Comparison of ENCODE assay signal across 11 cellular contexts in genomic region chr7:464712-465461, GRCh38. TPM values are rescaled to one million over a fixed set of nuclear protein-coding genes. Genes with fewer than 3 reads are reported as not detected.
DNase-seq lines count a peak whose midpoint lies in the region; ATAC-seq and TF ChIP-seq lines count a peak whose summit lies in the region.
"Had no signal": no experiment of that assay in that cellular context is flagged by ENCODE, and none has a peak within 500 bp of the region (broad histone marks: within the 10 kb centered on the region; RNA-seq: fewer than 3 reads in every experiment).

No MANE protein-coding gene starts in this region.

- peak overlapping the region; percentile 57 for H3K27ac Mint-ChIP-seq in Caco-2 (ENCODE audit: unreplicated experiment)
- H3K27ac Mint-ChIP-seq: activated CD8-positive, alpha-beta T cell treated with anti-CD3 and anti-CD28 coated beads, Interleukin-2, amount 10 ng/mL, durations not matched to agents 7 days and 5 days had no signal

- H3K27ac ChIP-seq in SJSA1 (no peak overlapping the region), heart left ventricle (no peak overlapping the region)

- no peaks in the 10 kb centered on the region for H3K4me1 Mint-ChIP-seq in Caco-2 (ENCODE audit: low read depth, unreplicated experiment)

- no peak overlapping the region for H3K4me3 Mint-ChIP-seq in Caco-2 (ENCODE audit: unreplicated experiment)
- H3K4me3 Mint-ChIP-seq: activated CD8-positive, alpha-beta T cell treated with anti-CD3 and anti-CD28 coated beads, Interleukin-2, amount 10 ng/mL, durations not matched to agents 7 days and 5 days had no signal

- WGBS in heart left ventricle, 4 donors, result 39 to 54% (median 46%) methylated on average over 23 to 28 of the region's 28 CpGs

- H3K4me1 ChIP-seq in Caco-2, result peaks cover 17% of the 10 kb centered on the region
- H3K4me1 ChIP-seq in SJSA1 (replicated peaks), result peaks cover 38% of the 10 kb centered on the region
- H3K4me1 ChIP-seq in heart left ventricle, result peaks cover 0 to 41% (median 12%) of the 10 kb centered on the region in 12 donors

- intact Hi-C loops in Caco-2 (cut with micrococcal nuclease; ENCODE audit: unreplicated experiment) (no loop called here), heart left ventricle (cut with DNase I) (no loop called here), posterior vena cava (cut with DNase I) (no loop called here)

- POLR2A ChIA-PET in Caco-2 (lab: Charles Lee), result interaction anchor here (0.6 kb wide), 1 partner anchor 123 kb away, joined by 3 read pairs; no protein-coding TSS in a partner anchor

- no peaks in the 10 kb centered on the region for H3K27me3 ChIP-seq in Caco-2 (replicated peaks; ENCODE audit: control insufficient read depth, insufficient read depth, low read length)
- no peaks in the 10 kb centered on the region for H3K27me3 ChIP-seq in SJSA1 (replicated peaks)
- H3K27me3 ChIP-seq in heart left ventricle, result peaks cover 0 to 3% (median 0%) of the 10 kb centered on the region in 9 donors

- TF ChIP-seq POLR2A in heart left ventricle (IDR thresholded peaks at IDR 0.05), result no peak

- H3K36me3 Mint-ChIP-seq in Caco-2 (ENCODE audit: insufficient read depth, unreplicated experiment), result peaks cover 6% of the 10 kb centered on the region

- peak in 1 of 2 experiments; percentile 65 for DNase-seq in Caco-2
- peak; percentile 18 to 39 for DNase-seq in SJSA1 (ENCODE audit: low read depth in 1 of 2, low spot score in 2 of 2)
- DNase-seq in heart left ventricle, result peak; percentile 51 to 72 (median 59)
- peak; percentile 80 for DNase-seq in posterior vena cava (ENCODE audit: low spot score)
- no peak for DNase-seq in T-helper 2 cell
- no peak for DNase-seq in SHP77 treated with DMSO at 0.1 percent for 48 hours (lab: John Stamatoyannopoulos, UW)
- DNase-seq: activated CD8-positive, alpha-beta T cell treated with anti-CD3 and anti-CD28 coated beads, Interleukin-2, amount 10 ng/mL, durations not matched to agents 7 days and 5 days; DMS 273 treated with DMSO at 0.1 percent for 48 hours; Kasumi-1 had no signal

- CTCF ChIA-PET in Caco-2 (lab: Charles Lee), result no interaction called here

- BruUV-seq in Caco-2 (replicated peaks; lab: Mats Ljungman, UMichigan), result no TSS peak

- TF ChIP-seq CTCF in Caco-2 (IDR thresholded peaks at IDR 0.05; ENCODE audit: insufficient read depth in 1 of 2, low read depth in 1 of 2, low read length in 1 of 2, severe bottlenecking in 1 of 2, unreplicated experiment in 1 of 2) (no peak), heart left ventricle (IDR thresholded peaks at IDR 0.05) (no peak)

- H3K36me3 ChIP-seq in Caco-2 (ENCODE audit: control insufficient read depth, insufficient read depth, low read length) (no peaks in the 10 kb centered on the region), SJSA1 (no peaks in the 10 kb centered on the region), heart left ventricle (no peaks in the 10 kb centered on the region)

- no peaks in the 10 kb centered on the region for H3K9me3 ChIP-seq in Caco-2
- no peaks in the 10 kb centered on the region for H3K9me3 ChIP-seq in SJSA1 (replicated peaks)
- H3K9me3 ChIP-seq in heart left ventricle, result no peaks in the 10 kb centered on the region

- peak in 2 of 4 donors; percentile 54 to 75 for ATAC-seq in heart left ventricle
- no peak for ATAC-seq in GM18873 (IDR thresholded peaks at IDR 0.05; ENCODE audit: low FRiP score, unreplicated experiment)
- ATAC-seq in HG03442 (IDR thresholded peaks at IDR 0.05; ENCODE audit: unreplicated experiment), result no peak
- ATAC-seq: activated CD8-positive, alpha-beta T cell treated with anti-CD3 and anti-CD28 coated beads, Interleukin-2, amount 10 ng/mL, durations not matched to agents 7 days and 5 days had no signal

- peaks cover 17% of the 10 kb centered on the region for H3K9me3 Mint-ChIP-seq in Caco-2 (ENCODE audit: unreplicated experiment)

- H3K27me3 Mint-ChIP-seq in Caco-2 (ENCODE audit: insufficient read depth, unreplicated experiment), result no peaks in the 10 kb centered on the region

- H3K4me3 ChIP-seq in Caco-2 (ENCODE audit: low read depth, low read length) (no peak overlapping the region), SJSA1 (no peak overlapping the region), heart left ventricle (no peak overlapping the region)

RNA-seq across cellular contexts. Expression of gene PDGFA, which starts 54.8 kb away (rescaled TPM):
- total RNA-seq in Caco-2 (2022), result 76.8 and 78.5 TPM in 2 replicates
- total RNA-seq in SJSA1 (2014; rRNA removed; shearing (Covaris generic)), result 21.3 and 24.8 TPM in 2 replicates
- 10 to 100 TPM; 19.4 to 50.9 (median 23.3) TPM for total RNA-seq in heart left ventricle
- 10 to 100 TPM; 11.8 to 17.9 TPM for polyA plus RNA-seq in heart left ventricle
- total RNA-seq in posterior vena cava, result 10 to 100 TPM; 54.1 to 63.1 TPM

Comparison
In these comparisons a context has a peak if more than half of its experiments do, and no peak if none do; other contexts are left out.
1. DNase-seq: peak in SJSA1 (2 of 2), heart left ventricle (5 of 5) and posterior vena cava (single experiment); none in T-helper 2 cell (0 of 5) and SHP77 treated with DMSO at 0.1 percent for 48 hours (single experiment).